Comparison of ENCODE assay signal across 7 cellular contexts in genomic region chr19:45117666-45118065, GRCh38. TPM values are rescaled to one million over a fixed set of nuclear protein-coding genes. Genes with fewer than 3 reads are reported as not detected.
DNase-seq lines count a peak whose midpoint lies in the region; ATAC-seq and TF ChIP-seq lines count a peak whose summit lies in the region.

No MANE protein-coding gene starts in this region.

- in situ Hi-C loops in HAP-1 (cut with MboI; ENCODE audit: low sequenced_read_pairs) = no loop called here

- peaks cover 35% of the 10 kb centered on the region; the same call in 1 of the 2 replicates for H3K79me2 ChIP-seq in OCI-LY7 (ENCODE audit: insufficient read depth, low read depth, low read length)

- H2AFZ ChIP-seq in OCI-LY7 (ENCODE audit: low read length) = no peak overlapping the region

- H3K27ac ChIP-seq in OCI-LY7 (ENCODE audit: low read depth, low read length, poor library complexity, severe bottlenecking) (peak overlapping the region; percentile 66), gastroesophageal sphincter (no peak overlapping the region)

- H3K9me3 ChIP-seq in OCI-LY7 (ENCODE audit: low read length) = no peaks in the 10 kb centered on the region
- no peaks in the 10 kb centered on the region for H3K9me3 ChIP-seq in HAP-1
- H3K9me3 ChIP-seq in gastroesophageal sphincter = no peaks in the 10 kb centered on the region

- no TSS peak for BruUV-seq in OCI-LY7 (replicated peaks; lab: Mats Ljungman, UMichigan)

- H3K36me3 ChIP-seq in OCI-LY7 (ENCODE audit: insufficient read depth, low read length) (peaks cover 5% of the 10 kb centered on the region), HAP-1 (replicated peaks) (no peaks in the 10 kb centered on the region), gastroesophageal sphincter (no peaks in the 10 kb centered on the region)

- H3K9me3 Mint-ChIP-seq in glutamatergic neuron (ENCODE audit: unreplicated experiment) = peaks cover 10% of the 10 kb centered on the region

- CTCF ChIA-PET in OCI-LY7 (lab: Charles Lee; ENCODE audit: unreplicated experiment) = interaction anchor here (0.6 kb wide), 1 partner anchor 1759 kb away, joined by 3 read pairs; no protein-coding TSS in a partner anchor

- H3K9me2 ChIP-seq in OCI-LY7 (ENCODE audit: insufficient read depth, low read length) = no peaks in the 10 kb centered on the region

- no peak overlapping the region for H3K4me3 Mint-ChIP-seq in glutamatergic neuron (ENCODE audit: unreplicated experiment)

- H3K4me1 Mint-ChIP-seq in glutamatergic neuron (ENCODE audit: low read depth, unreplicated experiment) = peaks cover 52% of the 10 kb centered on the region

- peak; percentile 14 for DNase-seq in stimulated activated CD4-positive, alpha-beta T cell treated with anti-CD3 and anti-CD28 coated beads, Interleukin-15, amount 100 ng/mL, for 24 hours
- DNase-seq in stimulated activated CD4-positive, alpha-beta T cell treated with anti-CD3 and anti-CD28 coated beads, Interleukin-2, amount 100 ng/mL, for 24 hours = no peak
- no peak for DNase-seq in OCI-LY7 (ENCODE audit: low spot score)
- DNase-seq in glutamatergic neuron = no peak
- DNase-seq in HAP-1 (ENCODE audit: low spot score in 2 of 2) = no peak
- no peak for DNase-seq in NCI-H82 (lab: John Stamatoyannopoulos, UW)

- H3K36me3 Mint-ChIP-seq in glutamatergic neuron (ENCODE audit: unreplicated experiment) = no peaks in the 10 kb centered on the region

- H3K27me3 ChIP-seq in HAP-1 (ENCODE audit: low read depth) = no peaks in the 10 kb centered on the region
- H3K27me3 ChIP-seq in gastroesophageal sphincter = no peaks in the 10 kb centered on the region

- POLR2A ChIA-PET in OCI-LY7 (lab: Charles Lee) = no interaction called here

- 60% methylated on average over 3 of the region's 12 CpGs; no CpG with 5 or more reads in 1 of the 2 donors for WGBS in gastroesophageal sphincter (ENCODE audit: low coverage in 1 of 2), 2 donors

- intact Hi-C loops in OCI-LY7 (cut with micrococcal nuclease; ENCODE audit: unreplicated experiment) = loop anchor here (1.0 kb wide), 1 partner anchor 25 kb away; no protein-coding TSS in a partner anchor

- H3K4me1 ChIP-seq in OCI-LY7 (ENCODE audit: insufficient read depth, low read length, poor library complexity, severe bottlenecking) = peaks cover 55% of the 10 kb centered on the region
- H3K4me1 ChIP-seq in HAP-1 = no peaks in the 10 kb centered on the region
- peaks cover 0 to 24% (median 4%) of the 10 kb centered on the region in 3 donors for H3K4me1 ChIP-seq in gastroesophageal sphincter

- peak overlapping the region; percentile 67; the same call in 1 of the 2 replicates for H3K4me2 ChIP-seq in OCI-LY7 (ENCODE audit: low read length)

- no peak for ATAC-seq in gastroesophageal sphincter

- H4K20me1 ChIP-seq in OCI-LY7 (ENCODE audit: insufficient read depth, low read length) = 0 out of 2 replicates have a peak, but pooled peaks cover 7% of the 10 kb centered on the region

- no peak overlapping the region for H3K4me3 ChIP-seq in OCI-LY7 (ENCODE audit: low read depth, low read length, poor library complexity, severe bottlenecking)
- H3K4me3 ChIP-seq in HAP-1 = no peak overlapping the region
- H3K4me3 ChIP-seq in gastroesophageal sphincter = no peak overlapping the region

- TF ChIP-seq EP300 in gastroesophageal sphincter (IDR thresholded peaks at IDR 0.05) = no peak

- no peak for TF ChIP-seq POLR2A in gastroesophageal sphincter (IDR thresholded peaks at IDR 0.05)

- TF ChIP-seq CTCF in OCI-LY7 (conservative IDR thresholded peaks at IDR 0.05; ENCODE audit: low read length) (no peak), glutamatergic neuron (IDR thresholded peaks at IDR 0.05; ENCODE audit: partially characterized antibody, unreplicated experiment) (no peak), gastroesophageal sphincter (IDR thresholded peaks at IDR 0.05) (no peak)

- peaks cover 6% of the 10 kb centered on the region for H3K27me3 Mint-ChIP-seq in glutamatergic neuron (ENCODE audit: unreplicated experiment)

- peak overlapping the region; percentile 75 for H3K27ac Mint-ChIP-seq in glutamatergic neuron (ENCODE audit: unreplicated experiment)

RNA-seq across cellular contexts. Expression of gene PPP1R37, which starts 24.7 kb away (rescaled TPM):
- 35.5 and 48.6 TPM in 2 replicates for total RNA-seq in OCI-LY7 (2014; rRNA removed; shearing (Covaris generic))
- total RNA-seq in OCI-LY7 (2022) = 24.7 and 27.7 TPM in 2 replicates
- total RNA-seq in glutamatergic neuron (ENCODE audit: unreplicated experiment) = 49.5 TPM
- 10 to 100 TPM; 22.6 to 51.4 (median 24.6) TPM for total RNA-seq in gastroesophageal sphincter

RNA-seq across cellular contexts. Expression of gene GEMIN7, which starts 38.6 kb away (rescaled TPM):
- total RNA-seq in OCI-LY7 (2014; rRNA removed; shearing (Covaris generic)) = 45.2 and 60.0 TPM in 2 replicates
- total RNA-seq in OCI-LY7 (2022) (38.8 and 46.3 TPM in 2 replicates), glutamatergic neuron (ENCODE audit: unreplicated experiment) (49.1 TPM), gastroesophageal sphincter (10 to 100 TPM in 3 of 4 donors, 1 to 10 TPM in 1; 6.4 to 17.6 (median 14.8) TPM)

RNA-seq across cellular contexts. Expression of gene ZNF296, which starts 41.4 kb away (rescaled TPM):
- 10.6 and 13.5 TPM in 2 replicates for total RNA-seq in OCI-LY7 (2014; rRNA removed; shearing (Covaris generic))
- total RNA-seq in OCI-LY7 (2022) (31.4 and 31.6 TPM in 2 replicates), glutamatergic neuron (ENCODE audit: unreplicated experiment) (6.3 TPM), gastroesophageal sphincter (under 1 TPM in 1 of 4 donors, not detected in 3; 0.50 TPM)

RNA-seq across cellular contexts. Expression of gene NKPD1, which starts 43.1 kb away (rescaled TPM):
- 0.50 and 1.0 TPM in 2 replicates for total RNA-seq in OCI-LY7 (2014; rRNA removed; shearing (Covaris generic))
- total RNA-seq in OCI-LY7 (2022) (1.00 and 1.0 TPM in 2 replicates), glutamatergic neuron (ENCODE audit: unreplicated experiment) (1.2 TPM), gastroesophageal sphincter (under 1 TPM in 2 of 4 donors, not detected in 2; 0.16 to 0.39 TPM)
